ENCODE assay signal across 17 cellular contexts in genomic region chr5:78271766-78272165, GRCh38. TPM values are rescaled to one million over a fixed set of nuclear protein-coding genes. Genes with fewer than 3 reads are reported as not detected.
DNase-seq lines count a peak whose midpoint lies in the region; ATAC-seq and TF ChIP-seq lines count a peak whose summit lies in the region.
"Had no signal": no experiment of that assay in that cellular context is flagged by ENCODE, and none has a peak within 500 bp of the region (broad histone marks: within the 10 kb centered on the region; RNA-seq: fewer than 3 reads in every experiment).

No MANE protein-coding gene starts in this region.

- H3K4me2 ChIP-seq in mammary epithelial cell (ENCODE audit: insufficient read depth, low read depth, low read length): no peak overlapping the region
- H3K4me2 ChIP-seq: SK-N-SH had no signal

- TF ChIP-seq CTCF in MCF 10A (IDR thresholded peaks at IDR 0.05; ENCODE audit: unreplicated experiment) (no peak), mammary epithelial cell (conservative IDR thresholded peaks at IDR 0.05 in 1 of 2, IDR thresholded peaks at IDR 0.05 in 1 of 2; ENCODE audit: extremely low read depth in 1 of 2, insufficient read depth in 1 of 2, low read depth in 1 of 2, low read length in 2 of 2) (no peak), WTC11 (IDR thresholded peaks at IDR 0.05) (no peak)

- H3K27me3 Mint-ChIP-seq in MCF 10A (ENCODE audit: insufficient read depth, unreplicated experiment) (no peaks in the 10 kb centered on the region), WTC11 (ENCODE audit: low read depth) (no peaks in the 10 kb centered on the region)
- H3K27me3 Mint-ChIP-seq in activated CD4-positive, alpha-beta T cell treated with anti-CD3 and anti-CD28 coated beads, Interleukin-2, amount 10 ng/mL, durations not matched to agents 7 days and 5 days: no peaks in the 10 kb centered on the region
- H3K27me3 Mint-ChIP-seq: CD4-positive, alpha-beta T cell had no signal

- peaks cover 72% of the 10 kb centered on the region for H3K79me2 ChIP-seq in mammary epithelial cell (ENCODE audit: insufficient read depth, low read length)

- H3K4me1 ChIP-seq in mammary epithelial cell (ENCODE audit: insufficient read depth, low read length) (no peaks in the 10 kb centered on the region), iPS-20b (ENCODE audit: insufficient read depth, low read length) (peaks cover 31% of the 10 kb centered on the region)
- H3K4me1 ChIP-seq: Caco-2 had no signal

- POLR2A ChIA-PET in MCF 10A (lab: Yijun Ruan, JAX): interaction anchor here (0.7 kb wide), 2 partner anchors 11 to 222 kb away, joined by 4 read pairs; no protein-coding TSS in a partner anchor
- POLR2A ChIA-PET in WTC11 (lab: Charles Lee): no interaction called here
- POLR2A ChIA-PET in activated CD4-positive, alpha-beta T cell treated with anti-CD3 and anti-CD28 coated beads, Interleukin-2, amount 10 ng/mL, durations not matched to agents 7 days and 5 days (lab: Charles Lee): no interaction called here

- DNase-seq in MCF 10A (ENCODE audit: unreplicated experiment) (no peak), mammary epithelial cell (no peak), WTC11 (ENCODE audit: low spot score) (no peak), NCI-H2107 treated with DMSO at 0.1 percent for 48 hours (lab: John Stamatoyannopoulos, UW; ENCODE audit: unreplicated experiment) (no peak), NCI-H2029 (lab: John Stamatoyannopoulos, UW) (no peak)
- DNase-seq in activated CD4-positive, alpha-beta T cell treated with anti-CD3 and anti-CD28 coated beads, Interleukin-2, amount 10 ng/mL, durations not matched to agents 7 days and 5 days: no peak
- DNase-seq: Caco-2; CD4-positive, alpha-beta T cell; GDM1; NCI-H1105 treated with DMSO at 0.1 percent for 48 hours; NCI-H1694; NCI-H510A; NCI-H82; OCI-M1; SHP77; SK-N-SH had no signal

- dilution Hi-C loops in mammary epithelial cell (cut with HindIII; ENCODE audit: low sequenced_read_pairs): no loop called here

- in situ Hi-C loops in mammary epithelial cell (cut with MboI; ENCODE audit: low sequenced_read_pairs in 2 of 2): no loop called here

- WGBS in mammary epithelial cell (ENCODE audit: low coverage, missing lambda C conversion rate): 100% methylated on average over 4 of the region's 4 CpGs

- peak overlapping the region; percentile 23 for H3K27ac Mint-ChIP-seq in MCF 10A (ENCODE audit: low read depth, unreplicated experiment)
- H3K27ac Mint-ChIP-seq in WTC11: peak overlapping the region; percentile 39
- H3K27ac Mint-ChIP-seq in activated CD4-positive, alpha-beta T cell treated with anti-CD3 and anti-CD28 coated beads, Interleukin-2, amount 10 ng/mL, durations not matched to agents 7 days and 5 days: no peak overlapping the region
- H3K27ac Mint-ChIP-seq: CD4-positive, alpha-beta T cell had no signal

- no peak overlapping the region for H3K4me3 ChIP-seq in mammary epithelial cell (replicated peaks in 1 of 3; ENCODE audit: insufficient read depth in 1 of 3, low read depth in 2 of 3, low read length in 3 of 3)
- H3K4me3 ChIP-seq in iPS-20b (ENCODE audit: low read length): peak overlapping the region; percentile 35

- no TSS peak for BruUV-seq in MCF 10A (replicated peaks; lab: Mats Ljungman, UMichigan)
- BruUV-seq in mammary epithelial cell (replicated peaks; lab: Mats Ljungman, UMichigan): no TSS peak

- no peaks in the 10 kb centered on the region for H4K20me1 ChIP-seq in mammary epithelial cell (ENCODE audit: insufficient read depth, low read length)

- H2AFZ ChIP-seq in mammary epithelial cell (ENCODE audit: low read depth, low read length): no peak overlapping the region

- intact Hi-C loops in MCF 10A (cut with micrococcal nuclease) (no loop called here), mammary epithelial cell (cut with micrococcal nuclease) (no loop called here)

- peak; percentile 84 for ATAC-seq in WTC11

- H3K4me1 Mint-ChIP-seq in MCF 10A (ENCODE audit: insufficient read depth, unreplicated experiment) (peaks cover 17% of the 10 kb centered on the region), WTC11 (peaks cover 49% of the 10 kb centered on the region)
- peaks cover 3% of the 10 kb centered on the region for H3K4me1 Mint-ChIP-seq in activated CD4-positive, alpha-beta T cell treated with anti-CD3 and anti-CD28 coated beads, Interleukin-2, amount 10 ng/mL, durations not matched to agents 7 days and 5 days

- H3K27me3 ChIP-seq in mammary epithelial cell (ENCODE audit: insufficient read depth, low read length): no peaks in the 10 kb centered on the region
- no peaks in the 10 kb centered on the region for H3K27me3 ChIP-seq in iPS-20b (ENCODE audit: insufficient read depth, low read length)

- H3K36me3 ChIP-seq in mammary epithelial cell (ENCODE audit: insufficient read depth, low read length): peaks cover 4% of the 10 kb centered on the region
- H3K36me3 ChIP-seq in iPS-20b (ENCODE audit: insufficient read depth, low read depth, low read length): no peaks in the 10 kb centered on the region

- peaks cover 6% of the 10 kb centered on the region for H3K36me3 Mint-ChIP-seq in MCF 10A (ENCODE audit: insufficient read depth, unreplicated experiment)
- no peaks in the 10 kb centered on the region for H3K36me3 Mint-ChIP-seq in WTC11
- peaks cover 3% of the 10 kb centered on the region for H3K36me3 Mint-ChIP-seq in activated CD4-positive, alpha-beta T cell treated with anti-CD3 and anti-CD28 coated beads, Interleukin-2, amount 10 ng/mL, durations not matched to agents 7 days and 5 days (ENCODE audit: low read depth)

- no peak overlapping the region for H3K27ac ChIP-seq in mammary epithelial cell (ENCODE audit: insufficient read depth, low read depth, low read length)
- no peak overlapping the region for H3K27ac ChIP-seq in iPS-20b (ENCODE audit: low read length)

- H3K9me3 ChIP-seq in mammary epithelial cell (replicated peaks; ENCODE audit: insufficient read depth, low read length): no peaks in the 10 kb centered on the region
- no peaks in the 10 kb centered on the region for H3K9me3 ChIP-seq in iPS-20b (ENCODE audit: insufficient read depth, low read depth, low read length)
- H3K9me3 ChIP-seq: Caco-2, SK-N-SH had no signal

- H3K4me3 Mint-ChIP-seq in MCF 10A (ENCODE audit: unreplicated experiment): no peak overlapping the region
- H3K4me3 Mint-ChIP-seq in WTC11: no peak overlapping the region
- no peak overlapping the region for H3K4me3 Mint-ChIP-seq in activated CD4-positive, alpha-beta T cell treated with anti-CD3 and anti-CD28 coated beads, Interleukin-2, amount 10 ng/mL, durations not matched to agents 7 days and 5 days
- H3K4me3 Mint-ChIP-seq: CD4-positive, alpha-beta T cell had no signal

- CTCF ChIA-PET in MCF 10A (lab: Yijun Ruan, JAX): no interaction called here
- CTCF ChIA-PET in mammary epithelial cell (lab: Charles Lee; ENCODE audit: low non-redundant PET): no interaction called here
- CTCF ChIA-PET in WTC11 (lab: Charles Lee): no interaction called here
- CTCF ChIA-PET in activated CD4-positive, alpha-beta T cell treated with anti-CD3 and anti-CD28 coated beads, Interleukin-2, amount 10 ng/mL, durations not matched to agents 7 days and 5 days (lab: Charles Lee): no interaction called here

- no peak overlapping the region for H3K9ac ChIP-seq in mammary epithelial cell (ENCODE audit: insufficient read depth, low read length)
- no peak overlapping the region for H3K9ac ChIP-seq in iPS-20b (ENCODE audit: low read depth, low read length)
- H3K9ac ChIP-seq: SK-N-SH had no signal

- H3K9me3 Mint-ChIP-seq in MCF 10A (ENCODE audit: unreplicated experiment) (no peaks in the 10 kb centered on the region), WTC11 (no peaks in the 10 kb centered on the region)
- no peaks in the 10 kb centered on the region for H3K9me3 Mint-ChIP-seq in activated CD4-positive, alpha-beta T cell treated with anti-CD3 and anti-CD28 coated beads, Interleukin-2, amount 10 ng/mL, durations not matched to agents 7 days and 5 days
- H3K9me3 Mint-ChIP-seq: CD4-positive, alpha-beta T cell had no signal

TF ChIP-seq in WTC11, 78 proteins besides CTCF, POLR2A, EP300 and RAD21:
- TF ChIP-seq CREM (CRISPR knock-in tag; IDR thresholded peaks at IDR 0.05) (no peak), E2F1 (CRISPR knock-in tag; IDR thresholded peaks at IDR 0.05) (no peak), ZBTB21 (CRISPR knock-in tag; IDR thresholded peaks at IDR 0.05; ENCODE audit: borderline replicate concordance) (no peak), JUN (CRISPR knock-in tag; IDR thresholded peaks at IDR 0.05) (no peak), ZNF138 (CRISPR knock-in tag; conservative IDR thresholded peaks at IDR 0.05) (no peak), USF2 (CRISPR knock-in tag; IDR thresholded peaks at IDR 0.05) (no peak), NFE2L1 (CRISPR knock-in tag; IDR thresholded peaks at IDR 0.05) (no peak)

RNA-seq across cellular contexts. Expression of gene AP3B1, which starts 22.7 kb away (rescaled TPM):
- total RNA-seq in MCF 10A (2022) (39.7 and 40.6 TPM in 2 replicates), mammary epithelial cell (10 to 100 TPM; 53.2 to 55.0 TPM), WTC11 (2021) (42.8 to 50.3 TPM (median 46.3 TPM) in 3 replicates)
- 34.8 TPM for polyA plus RNA-seq in mammary epithelial cell
- polyA minus RNA-seq in mammary epithelial cell: 65.0 TPM
- total RNA-seq in activated CD4-positive, alpha-beta T cell treated with anti-CD3 and anti-CD28 coated beads, Interleukin-2, amount 10 ng/mL, durations not matched to agents 7 days and 5 days: 10 to 100 TPM; 39.4 to 52.3 TPM
